Comparison of ENCODE assay signal across 21 cellular contexts in genomic region chr11:99068832-99069231, GRCh38. TPM values are rescaled to one million over a fixed set of nuclear protein-coding genes. Genes with fewer than 3 reads are reported as not detected.
A peak's percentile ranks its signal among the peaks of the same experiment; 100 is the strongest.
DNase-seq lines count a peak whose midpoint lies in the region; ATAC-seq and TF ChIP-seq lines count a peak whose summit lies in the region.
"Had no signal": no experiment of that assay in that cellular context is flagged by ENCODE, and none has a peak within 500 bp of the region (broad histone marks: within the 10 kb centered on the region; RNA-seq: fewer than 3 reads in every experiment).

No MANE protein-coding gene starts in this region.

- no peak overlapping the region for H2BK15ac ChIP-seq in mesendoderm (replicated peaks; ENCODE audit: low read depth)

- H3K79me2 ChIP-seq in mesendoderm (ENCODE audit: control insufficient read depth, insufficient read depth, low read length): no peaks in the 10 kb centered on the region

- no CpG with 5 or more reads among the region's 2 CpGs for WGBS in mesendoderm (ENCODE audit: extremely low coverage, insufficient coverage, low lambda C conversion rate)
- 82% methylated on average over 2 of the region's 2 CpGs for WGBS in right lobe of liver (ENCODE audit: insufficient coverage, low coverage, low lambda C conversion rate, missing lambda C conversion rate)

- no peak overlapping the region for H3K4ac ChIP-seq in mesendoderm (ENCODE audit: low read depth, low read length)

- H4K5ac ChIP-seq in mesendoderm (ENCODE audit: low read length): no peak overlapping the region

- H3K23ac ChIP-seq in mesendoderm (ENCODE audit: low read length): no peak overlapping the region

- H3K27me3 ChIP-seq in mesendoderm (ENCODE audit: insufficient read depth, low read length, poor library complexity): no peaks in the 10 kb centered on the region
- H3K27me3 ChIP-seq in right lobe of liver: no peaks in the 10 kb centered on the region
- H3K27me3 ChIP-seq: adrenal gland, gastrocnemius medialis, neural progenitor cell, SJCRH30, testis had no signal

- DNase-seq in NCI-H345 (lab: John Stamatoyannopoulos, UW) (peak; percentile 6), NCI-H345 treated with DMSO at 0.1 percent for 48 hours (lab: John Stamatoyannopoulos, UW; ENCODE audit: unreplicated experiment) (no peak), RPMI8226 (peak; percentile 73), mesendoderm (peak; percentile 29), right lobe of liver (no peak)
- no peak for DNase-seq in activated T-cell treated with anti-CD3 and anti-CD28 coated beads, Interleukin-2, amount 50 U/mL, for 24 hours
- DNase-seq: 8988T; activated CD4-positive, alpha-beta T cell treated with anti-CD3 and anti-CD28 coated beads, Interleukin-2, amount 10 ng/mL, durations not matched to agents 7 days and 5 days; gastrocnemius medialis; NCI-H2081 treated with DMSO at 0.1 percent for 48 hours; NCI-H82; right cardiac atrium; SJCRH30; testis had no signal

- H4K8ac ChIP-seq in mesendoderm (ENCODE audit: low read depth, low read length): no peak overlapping the region

- H3K4me1 Mint-ChIP-seq in activated T-cell treated with anti-CD3 and anti-CD28 coated beads, Interleukin-2, amount 50 U/mL, for 24 hours (ENCODE audit: low read depth): peaks cover 6% of the 10 kb centered on the region

- TF ChIP-seq CTCF in right lobe of liver (IDR thresholded peaks at IDR 0.05): no peak

- TF ChIP-seq POLR2A in right lobe of liver (IDR thresholded peaks at IDR 0.05): no peak

- no peak overlapping the region for H2BK120ac ChIP-seq in mesendoderm (ENCODE audit: low read depth, low read length)

- intact Hi-C loops in right lobe of liver (cut with DNase I): no loop called here

- no peaks in the 10 kb centered on the region for H3K9me3 ChIP-seq in right lobe of liver
- H3K9me3 ChIP-seq: adrenal gland, gastrocnemius medialis, SJCRH30, testis had no signal

- H3K27me3 Mint-ChIP-seq in activated T-cell treated with anti-CD3 and anti-CD28 coated beads, Interleukin-2, amount 50 U/mL, for 24 hours: no peaks in the 10 kb centered on the region
- H3K27me3 Mint-ChIP-seq: activated CD4-positive, alpha-beta T cell treated with anti-CD3 and anti-CD28 coated beads, Interleukin-2, amount 10 ng/mL, durations not matched to agents 7 days and 5 days; CD4-positive, alpha-beta memory T cell had no signal

- no peak overlapping the region for H3K9ac ChIP-seq in mesendoderm (ENCODE audit: low read length)
- H3K9ac ChIP-seq: neural progenitor cell had no signal

- no peak overlapping the region for H3K27ac Mint-ChIP-seq in activated T-cell treated with anti-CD3 and anti-CD28 coated beads, Interleukin-2, amount 50 U/mL, for 24 hours
- H3K27ac Mint-ChIP-seq: activated CD4-positive, alpha-beta T cell treated with anti-CD3 and anti-CD28 coated beads, Interleukin-2, amount 10 ng/mL, durations not matched to agents 7 days and 5 days; CD4-positive, alpha-beta memory T cell; neural progenitor cell had no signal

- no peaks in the 10 kb centered on the region for H3K36me3 ChIP-seq in mesendoderm (ENCODE audit: control insufficient read depth, insufficient read depth, low read length)
- H3K36me3 ChIP-seq in right lobe of liver: no peaks in the 10 kb centered on the region
- H3K36me3 ChIP-seq: adrenal gland, gastrocnemius medialis, neural progenitor cell, SJCRH30 had no signal

- no peak overlapping the region for H2AK5ac ChIP-seq in mesendoderm (ENCODE audit: low read length)

- H3K4me2 ChIP-seq in mesendoderm (ENCODE audit: low read length): no peak overlapping the region

- peaks cover 9% of the 10 kb centered on the region for H3K9me3 Mint-ChIP-seq in activated T-cell treated with anti-CD3 and anti-CD28 coated beads, Interleukin-2, amount 50 U/mL, for 24 hours
- H3K9me3 Mint-ChIP-seq: activated CD4-positive, alpha-beta T cell treated with anti-CD3 and anti-CD28 coated beads, Interleukin-2, amount 10 ng/mL, durations not matched to agents 7 days and 5 days; neural progenitor cell had no signal

- no peaks in the 10 kb centered on the region for H3K36me3 Mint-ChIP-seq in activated T-cell treated with anti-CD3 and anti-CD28 coated beads, Interleukin-2, amount 50 U/mL, for 24 hours (ENCODE audit: low read depth)
- H3K36me3 Mint-ChIP-seq: CD4-positive, alpha-beta memory T cell; neural progenitor cell had no signal

- no peak overlapping the region for H3K18ac ChIP-seq in mesendoderm (ENCODE audit: low read length)

- no peak overlapping the region for H2BK5ac ChIP-seq in mesendoderm (ENCODE audit: low read length)

- no peak overlapping the region for H3K56ac ChIP-seq in mesendoderm (ENCODE audit: low read length)

- H3K27ac ChIP-seq in mesendoderm (ENCODE audit: low read depth, low read length) (no peak overlapping the region), right lobe of liver (no peak overlapping the region)
- H3K27ac ChIP-seq: adrenal gland, gastrocnemius medialis, neural progenitor cell, SJCRH30, testis had no signal

- H3K79me1 ChIP-seq in mesendoderm (ENCODE audit: low read length): no peaks in the 10 kb centered on the region

- ATAC-seq in HG03575 (IDR thresholded peaks at IDR 0.05; ENCODE audit: extremely low read depth, insufficient number of reproducible peaks, low FRiP score, unreplicated experiment) (peak; percentile 33), right lobe of liver (no peak), GM18861 (IDR thresholded peaks at IDR 0.05; ENCODE audit: unreplicated experiment) (no peak)
- ATAC-seq: gastrocnemius medialis, right cardiac atrium had no signal

- H3K4me3 ChIP-seq in mesendoderm (ENCODE audit: low read length): no peak overlapping the region
- no peak overlapping the region for H3K4me3 ChIP-seq in right lobe of liver
- H3K4me3 ChIP-seq: neural progenitor cell, SJCRH30, testis had no signal

- H3K4me1 ChIP-seq in mesendoderm (ENCODE audit: control insufficient read depth, low read depth, low read length): peaks cover 3% of the 10 kb centered on the region
- H3K4me1 ChIP-seq in right lobe of liver: no peaks in the 10 kb centered on the region
- H3K4me1 ChIP-seq: adrenal gland, SJCRH30 had no signal

- H3K4me3 Mint-ChIP-seq in activated T-cell treated with anti-CD3 and anti-CD28 coated beads, Interleukin-2, amount 50 U/mL, for 24 hours: no peak overlapping the region
- H3K4me3 Mint-ChIP-seq: activated CD4-positive, alpha-beta T cell treated with anti-CD3 and anti-CD28 coated beads, Interleukin-2, amount 10 ng/mL, durations not matched to agents 7 days and 5 days; CD4-positive, alpha-beta memory T cell; neural progenitor cell had no signal

RNA-seq across cellular contexts. Expression of gene CNTN5, which starts 48.1 kb away (rescaled TPM):
- polyA plus RNA-seq in mesendoderm (2013, experiment 1 of 2): 0.08 TPM
- not detected for polyA plus RNA-seq in mesendoderm (2013, experiment 2 of 2)
- under 1 TPM in 2 of 6 experiments, not detected in 4; 0.13 to 0.19 TPM for total RNA-seq in right lobe of liver
- total RNA-seq: activated CD4-positive, alpha-beta T cell treated with anti-CD3 and anti-CD28 coated beads, Interleukin-2, amount 10 ng/mL, durations not matched to agents 7 days and 5 days; CD4-positive, alpha-beta memory T cell; chondrocyte; HT-29 had no signal
- polyA plus RNA-seq: CD4-positive, alpha-beta memory T cell had no signal

Comparison
In these comparisons a context has a peak if more than half of its experiments do, and no peak if none do; other contexts are left out.
1. DNase-seq: peak in NCI-H345 (single experiment), RPMI8226 (single experiment) and mesendoderm (single experiment); none in NCI-H345 treated with DMSO at 0.1 percent for 48 hours (single experiment), activated T-cell treated with anti-CD3 and anti-CD28 coated beads, Interleukin-2, amount 50 U/mL, for 24 hours (single experiment) and right lobe of liver (0 of 3).